ENCODE assay signal across 26 cellular contexts in the genomic region with DNA sequence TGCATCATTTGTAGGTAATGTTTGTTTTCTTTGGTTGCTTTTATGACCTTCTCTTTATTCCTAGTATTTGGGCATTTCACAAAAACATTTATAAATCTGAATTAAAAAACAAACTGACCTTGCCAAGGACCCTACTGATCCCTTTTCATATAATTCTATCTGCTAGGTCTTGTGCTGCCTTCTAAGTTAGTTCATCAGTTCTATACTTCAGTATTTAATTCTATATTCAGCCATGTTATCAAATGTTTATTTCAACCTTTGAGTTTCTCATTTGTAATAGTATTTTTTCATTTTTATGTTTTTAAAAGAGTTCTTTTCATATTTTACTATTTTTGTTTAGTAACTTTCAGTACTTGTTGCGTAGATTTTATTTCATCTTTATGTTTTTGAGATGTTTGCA.
A peak's percentile ranks its signal among the peaks of the same experiment; 100 is the strongest.
DNase-seq lines count a peak whose midpoint lies in the region; ATAC-seq, FAIRE-seq and TF ChIP-seq lines count a peak whose summit lies in the region.
"Had no signal": no experiment of that assay in that cellular context is flagged by ENCODE, and none has a peak within 500 bp of the region (broad histone marks: within the 10 kb centered on the region; RNA-seq: fewer than 3 reads in every experiment).

No MANE protein-coding gene starts in this region.

- DNase-seq in keratinocyte (ENCODE audit: low read depth, low spot score), result no peak
- no peak for DNase-seq in left ventricle myocardium inferior
- DNase-seq: activated CD4-positive, CD25-positive, alpha-beta regulatory T cell; activated CD8-positive, alpha-beta T cell treated with anti-CD3 and anti-CD28 coated beads, Interleukin-2, amount 10 ng/mL, durations not matched to agents 7 days and 5 days; activated naive CD4-positive, alpha-beta T cell treated with anti-CD3 and anti-CD28 coated beads for 36 hours; activated T-cell treated with anti-CD3 and anti-CD28 coated beads, Interleukin-2, amount 50 U/mL, for 1 hour; amygdala; central memory CD4-positive, alpha-beta T cell; lower lobe of right lung; naive B cell; NCI-H1694 treated with DMSO at 0.1 percent for 48 hours; NCI-H226; right cardiac atrium; substantia nigra; T-helper 2 cell; uterus had no signal

- H3K4me3 ChIP-seq in HUES64 (ENCODE audit: low read length) (peak overlapping the region; percentile 58), keratinocyte (ENCODE audit: control insufficient read depth in 2 of 3, extremely low read depth in 1 of 3, insufficient read depth in 2 of 3, low read depth in 1 of 3, low read length in 3 of 3) (peak overlapping the region; percentile 54 to 95 (median 72)), left ventricle myocardium inferior (no peak overlapping the region), gastroesophageal sphincter (no peak overlapping the region)
- H3K4me3 ChIP-seq: BLaER1, esophagus muscularis mucosa, K562, lower lobe of right lung, SJSA1, uterus had no signal

- H3K36me3 ChIP-seq in HUES64 (ENCODE audit: insufficient read depth, low read length), result peaks cover 14% of the 10 kb centered on the region; the same call in 1 of the 2 replicates
- peaks cover 2 to 13% of the 10 kb centered on the region in 2 experiments for H3K36me3 ChIP-seq in keratinocyte (ENCODE audit: control insufficient read depth in 2 of 2, extremely low read depth in 1 of 2, insufficient read depth in 2 of 2, low read length in 2 of 2)
- H3K36me3 ChIP-seq in left ventricle myocardium inferior, result no peaks in the 10 kb centered on the region
- no peaks in the 10 kb centered on the region for H3K36me3 ChIP-seq in gastroesophageal sphincter
- H3K36me3 ChIP-seq: BLaER1, esophagus muscularis mucosa, lower lobe of right lung, SJSA1, uterus had no signal

- intact Hi-C loops in left ventricle myocardium inferior (cut with micrococcal nuclease), result no loop called here

- H3K9ac ChIP-seq in HUES64 (ENCODE audit: low read depth, low read length) (peak overlapping the region; percentile 54), keratinocyte (ENCODE audit: control insufficient read depth, extremely low read depth, insufficient read depth, low read length) (peak overlapping the region; percentile 77)
- H3K9ac ChIP-seq: BLaER1 had no signal

- H3K27ac ChIP-seq in 22Rv1, result peak overlapping the region; percentile 25; the same call in 1 of the 2 replicates
- H3K27ac ChIP-seq in HUES64 (ENCODE audit: low read depth, low read length), result peak overlapping the region; percentile 25; the same call in 1 of the 2 replicates
- H3K27ac ChIP-seq in keratinocyte (ENCODE audit: control insufficient read depth, insufficient read depth, low read length), result peak overlapping the region; percentile 89
- H3K27ac ChIP-seq in left ventricle myocardium inferior (replicated peaks), result no peak overlapping the region
- no peak overlapping the region for H3K27ac ChIP-seq in gastroesophageal sphincter
- H3K27ac ChIP-seq: BLaER1, esophagus muscularis mucosa, lower lobe of right lung, SJSA1, uterus had no signal

- peak overlapping the region; percentile 89 for H3K4me2 ChIP-seq in keratinocyte (ENCODE audit: control insufficient read depth, extremely low read depth, insufficient read depth, low read depth, low read length)
- H3K4me2 ChIP-seq: BLaER1 had no signal

- no peak for TF ChIP-seq POLR2A in gastroesophageal sphincter (IDR thresholded peaks at IDR 0.05)

- TF ChIP-seq CTCF in 22Rv1 (IDR thresholded peaks at IDR 0.05) (no peak), keratinocyte (optimal IDR thresholded peaks at IDR 0.05 in 1 of 3, IDR thresholded peaks at IDR 0.05 in 1 of 3, conservative IDR thresholded peaks at IDR 0.05 in 1 of 3; ENCODE audit: extremely low read depth in 1 of 3, insufficient read depth in 2 of 3, low read length in 3 of 3) (no peak), left ventricle myocardium inferior (IDR thresholded peaks at IDR 0.05; ENCODE audit: borderline replicate concordance) (no peak), gastroesophageal sphincter (IDR thresholded peaks at IDR 0.05) (no peak)

- H3K4me1 ChIP-seq in HUES64 (ENCODE audit: insufficient read depth, low read length), result peaks cover 17% of the 10 kb centered on the region
- H3K4me1 ChIP-seq in keratinocyte (ENCODE audit: control insufficient read depth, extremely low read depth, insufficient read depth, low read length), result peaks cover 10% of the 10 kb centered on the region
- H3K4me1 ChIP-seq in left ventricle myocardium inferior, result no peaks in the 10 kb centered on the region
- H3K4me1 ChIP-seq in gastroesophageal sphincter, result no peaks in the 10 kb centered on the region
- H3K4me1 ChIP-seq: BLaER1, esophagus muscularis mucosa, lower lobe of right lung, SJSA1, uterus had no signal

- H3K79me2 ChIP-seq in keratinocyte (ENCODE audit: control insufficient read depth, insufficient read depth, low read length), result peaks cover 40% of the 10 kb centered on the region

- no peaks in the 10 kb centered on the region for H3K9me3 ChIP-seq in HUES64 (ENCODE audit: insufficient read depth, low read depth, low read length)
- H3K9me3 ChIP-seq in keratinocyte (ENCODE audit: control insufficient read depth, low read depth, low read length), result no peaks in the 10 kb centered on the region
- H3K9me3 ChIP-seq in left ventricle myocardium inferior (replicated peaks), result peaks cover 10% of the 10 kb centered on the region
- peaks cover 0 to 7% (median 0%) of the 10 kb centered on the region in 3 donors for H3K9me3 ChIP-seq in gastroesophageal sphincter
- H3K9me3 ChIP-seq: esophagus muscularis mucosa, lower lobe of right lung, SJSA1 had no signal

- H3K27me3 ChIP-seq in HUES64 (ENCODE audit: insufficient read depth, low read length), result no peaks in the 10 kb centered on the region
- no peaks in the 10 kb centered on the region for H3K27me3 ChIP-seq in keratinocyte (ENCODE audit: control insufficient read depth, extremely low read depth, insufficient read depth, low read length)
- H3K27me3 ChIP-seq in left ventricle myocardium inferior (ENCODE audit: low read depth), result no peaks in the 10 kb centered on the region
- no peaks in the 10 kb centered on the region for H3K27me3 ChIP-seq in gastroesophageal sphincter
- H3K27me3 ChIP-seq: BLaER1, esophagus muscularis mucosa, SJSA1, uterus had no signal

- WGBS in HUES64, result no CpG with 5 or more reads among the region's 1 CpG
- WGBS in gastroesophageal sphincter (ENCODE audit: low coverage in 1 of 2), 2 donors, result 90 to 100% methylated on average over 1 of the region's 1 CpG

- dilution Hi-C loops in keratinocyte (cut with MboI; ENCODE audit: extremely low pct_ligation_motif_present, low sequenced_read_pairs), result no loop called here

- ATAC-seq in GM19023 (IDR thresholded peaks at IDR 0.05; ENCODE audit: unreplicated experiment) (no peak), gastroesophageal sphincter (no peak), HG03469 (IDR thresholded peaks at IDR 0.05; ENCODE audit: unreplicated experiment) (no peak)
- ATAC-seq: activated CD8-positive, alpha-beta T cell treated with anti-CD3 and anti-CD28 coated beads, Interleukin-2, amount 10 ng/mL, durations not matched to agents 7 days and 5 days; K562; right cardiac atrium had no signal

- peak overlapping the region; percentile 37 for H2AFZ ChIP-seq in keratinocyte (ENCODE audit: control insufficient read depth, low read length)

- FAIRE-seq in endometrium (lab: Jason Lieb, UNC), result peak; percentile 61
- FAIRE-seq in keratinocyte (lab: Jason Lieb, UNC), result no peak
- FAIRE-seq: K562 had no signal

- H4K20me1 ChIP-seq in keratinocyte (ENCODE audit: control insufficient read depth, extremely low read depth, insufficient read depth, low read length), result no peaks in the 10 kb centered on the region
- H4K20me1 ChIP-seq: BLaER1 had no signal

- no peaks in the 10 kb centered on the region for H3K9me1 ChIP-seq in keratinocyte (ENCODE audit: control insufficient read depth, extremely low read depth, insufficient read depth, low read length)

- TF ChIP-seq EP300 in gastroesophageal sphincter (IDR thresholded peaks at IDR 0.05), result no peak

Comparison
In these comparisons a context has a peak if more than half of its experiments do, and no peak if none do; other contexts are left out.
1. H3K27ac ChIP-seq: peak in 22Rv1 (single experiment), HUES64 (single experiment) and keratinocyte (single experiment); none in left ventricle myocardium inferior (single experiment) and gastroesophageal sphincter (0 of 4).
2. H3K4me3 ChIP-seq: peak in HUES64 (single experiment) and keratinocyte (3 of 3); none in left ventricle myocardium inferior (single experiment) and gastroesophageal sphincter (0 of 2).